In the genomic region with DNA sequence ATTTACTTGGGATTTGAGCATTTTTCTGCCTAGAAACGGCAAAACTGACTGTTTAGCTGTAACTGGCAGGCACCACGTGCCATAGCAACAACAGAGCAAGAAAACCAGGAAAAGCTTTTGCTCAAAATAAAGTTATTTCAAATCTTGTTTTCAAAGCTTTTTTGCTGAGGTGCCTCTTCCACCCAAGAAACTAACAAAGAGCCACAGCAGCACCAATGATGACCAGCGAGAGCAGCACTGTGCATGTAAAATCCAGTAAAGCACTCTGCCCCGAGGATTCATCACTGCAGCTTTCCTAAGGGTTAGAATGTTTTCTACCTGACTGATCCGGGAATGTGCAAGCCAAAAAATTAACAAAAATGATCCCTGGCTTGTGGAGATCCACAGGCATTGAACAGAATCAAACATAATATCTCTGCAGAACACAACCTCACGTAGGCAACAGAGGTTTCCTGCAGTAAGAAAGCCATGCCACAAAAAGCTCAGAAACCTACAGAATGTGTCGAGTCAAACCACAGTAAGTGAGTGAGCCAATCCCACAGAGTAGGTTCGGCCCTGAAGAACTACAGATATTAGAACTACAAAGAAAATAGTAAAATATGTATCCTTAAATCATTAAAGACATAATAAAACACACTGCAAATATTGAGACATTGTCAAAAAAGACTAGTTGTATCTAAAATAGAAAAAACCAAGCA, we compare ENCODE assay signal across 1 cellular context.
TF ChIP-seq lines count a peak whose summit lies in the region.

No MANE protein-coding gene starts in this region.

TF ChIP-seq in WTC11, 78 proteins besides CTCF, POLR2A, EP300 and RAD21 (continued from another document):
- TF ChIP-seq, protein P1, sequence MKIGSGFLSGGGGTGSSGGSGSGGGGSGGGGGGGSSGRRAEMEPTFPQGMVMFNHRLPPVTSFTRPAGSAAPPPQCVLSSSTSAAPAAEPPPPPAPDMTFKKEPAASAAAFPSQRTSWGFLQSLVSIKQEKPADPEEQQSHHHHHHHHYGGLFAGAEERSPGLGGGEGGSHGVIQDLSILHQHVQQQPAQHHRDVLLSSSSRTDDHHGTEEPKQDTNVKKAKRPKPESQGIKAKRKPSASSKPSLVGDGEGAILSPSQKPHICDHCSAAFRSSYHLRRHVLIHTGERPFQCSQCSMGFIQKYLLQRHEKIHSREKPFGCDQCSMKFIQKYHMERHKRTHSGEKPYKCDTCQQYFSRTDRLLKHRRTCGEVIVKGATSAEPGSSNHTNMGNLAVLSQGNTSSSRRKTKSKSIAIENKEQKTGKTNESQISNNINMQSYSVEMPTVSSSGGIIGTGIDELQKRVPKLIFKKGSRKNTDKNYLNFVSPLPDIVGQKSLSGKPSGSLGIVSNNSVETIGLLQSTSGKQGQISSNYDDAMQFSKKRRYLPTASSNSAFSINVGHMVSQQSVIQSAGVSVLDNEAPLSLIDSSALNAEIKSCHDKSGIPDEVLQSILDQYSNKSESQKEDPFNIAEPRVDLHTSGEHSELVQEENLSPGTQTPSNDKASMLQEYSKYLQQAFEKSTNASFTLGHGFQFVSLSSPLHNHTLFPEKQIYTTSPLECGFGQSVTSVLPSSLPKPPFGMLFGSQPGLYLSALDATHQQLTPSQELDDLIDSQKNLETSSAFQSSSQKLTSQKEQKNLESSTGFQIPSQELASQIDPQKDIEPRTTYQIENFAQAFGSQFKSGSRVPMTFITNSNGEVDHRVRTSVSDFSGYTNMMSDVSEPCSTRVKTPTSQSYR (CRISPR knock-in tag; IDR thresholded peaks at IDR 0.05) = no peak
- TF ChIP-seq TP53 (CRISPR knock-in tag; IDR thresholded peaks at IDR 0.05) = no peak
- no peak for TF ChIP-seq RELA (CRISPR knock-in tag; IDR thresholded peaks at IDR 0.05; ENCODE audit: borderline replicate concordance)
- TF ChIP-seq, protein P2, sequence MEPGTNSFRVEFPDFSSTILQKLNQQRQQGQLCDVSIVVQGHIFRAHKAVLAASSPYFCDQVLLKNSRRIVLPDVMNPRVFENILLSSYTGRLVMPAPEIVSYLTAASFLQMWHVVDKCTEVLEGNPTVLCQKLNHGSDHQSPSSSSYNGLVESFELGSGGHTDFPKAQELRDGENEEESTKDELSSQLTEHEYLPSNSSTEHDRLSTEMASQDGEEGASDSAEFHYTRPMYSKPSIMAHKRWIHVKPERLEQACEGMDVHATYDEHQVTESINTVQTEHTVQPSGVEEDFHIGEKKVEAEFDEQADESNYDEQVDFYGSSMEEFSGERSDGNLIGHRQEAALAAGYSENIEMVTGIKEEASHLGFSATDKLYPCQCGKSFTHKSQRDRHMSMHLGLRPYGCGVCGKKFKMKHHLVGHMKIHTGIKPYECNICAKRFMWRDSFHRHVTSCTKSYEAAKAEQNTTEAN (CRISPR knock-in tag; IDR thresholded peaks at IDR 0.05) = no peak
- TF ChIP-seq NR2C2 (CRISPR knock-in tag; IDR thresholded peaks at IDR 0.05) = no peak
- TF ChIP-seq JAZF1 (CRISPR knock-in tag; IDR thresholded peaks at IDR 0.05) = no peak
- no peak for TF ChIP-seq CREB1 (CRISPR knock-in tag; IDR thresholded peaks at IDR 0.05)
- no peak for TF ChIP-seq ZNF232 (CRISPR knock-in tag; IDR thresholded peaks at IDR 0.05)
- no peak for TF ChIP-seq ZBTB21 (CRISPR knock-in tag; IDR thresholded peaks at IDR 0.05; ENCODE audit: borderline replicate concordance)
- TF ChIP-seq TEAD4 (CRISPR knock-in tag; IDR thresholded peaks at IDR 0.05) = no peak
